Comparison of ENCODE assay signal across 13 cellular contexts in the genomic region with DNA sequence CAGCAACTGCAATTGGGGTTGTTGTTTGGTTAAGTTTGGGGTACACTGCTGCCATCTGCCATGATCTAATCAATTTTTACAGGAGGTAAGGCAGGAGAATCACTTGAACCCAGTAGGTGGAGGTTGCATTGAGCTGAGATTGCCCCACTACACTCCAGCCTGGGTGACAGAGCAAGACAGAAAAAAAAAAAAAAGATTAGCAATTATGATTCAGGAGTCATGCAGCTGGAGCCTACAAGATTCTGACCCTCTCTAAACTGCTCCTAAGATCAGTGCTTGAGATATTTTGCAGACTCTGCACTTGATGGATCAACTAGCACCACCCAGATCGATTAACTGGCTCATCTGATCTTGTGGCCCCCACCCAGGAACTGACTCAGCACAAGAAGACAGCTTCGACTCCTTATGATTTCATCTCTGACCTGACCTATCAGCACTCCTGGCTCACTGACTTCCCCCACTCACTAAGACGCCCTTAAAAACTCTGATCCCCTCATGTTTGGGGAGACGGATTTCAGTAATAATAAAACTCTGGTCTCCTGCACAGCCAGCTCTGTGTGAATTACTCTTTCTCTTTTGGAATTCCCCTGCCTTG. TPM values are rescaled to one million over a fixed set of nuclear protein-coding genes. Genes with fewer than 3 reads are reported as not detected.
DNase-seq lines count a peak whose midpoint lies in the region; FAIRE-seq and TF ChIP-seq lines count a peak whose summit lies in the region.
"Not testable (repeated sequence)": the region's sequence is repeated elsewhere in the genome, so short reads cannot be mapped to it uniquely, and the experiment has no call there.
"Had no signal": no experiment of that assay in that cellular context is flagged by ENCODE, and none has a peak within 500 bp of the region (broad histone marks: within the 10 kb centered on the region; RNA-seq: fewer than 3 reads in every experiment).

No MANE protein-coding gene starts in this region.

- H3K27ac Mint-ChIP-seq in T-helper 2 cell treated with Interferon-gamma antibody and Interleukin-4, amounts not matched to agents 5 μg/mL and 100 μg/mL, for 36 hours: peak overlapping the region; percentile 74
- H3K27ac Mint-ChIP-seq in activated CD4-positive, alpha-beta T cell treated with anti-CD3 and anti-CD28 coated beads, Interleukin-2, amount 10 ng/mL, durations not matched to agents 24 days and 14 days: peak overlapping the region; percentile 52
- H3K27ac Mint-ChIP-seq in activated T-cell treated with anti-CD3 and anti-CD28 coated beads, Interleukin-2, amount 50 U/mL, for 24 hours: peak overlapping the region; percentile 23
- H3K27ac Mint-ChIP-seq in activated T-helper 2 cell treated with anti-CD3 and anti-CD28 coated beads, Interferon-gamma antibody, Interleukin-2, Interleukin-4, amounts not matched to agents 10 μg/mL and 5 μg/mL and 100 μg/mL, durations not matched to agents 14 hours and 24 hours and 36 hours: peak overlapping the region; percentile 7

- TF ChIP-seq CTCF in bronchial epithelial cell (IDR thresholded peaks at IDR 0.05; ENCODE audit: insufficient read depth, low read length, severe bottlenecking): not testable (repeated sequence)

- H3K36me3 ChIP-seq in bronchial epithelial cell (ENCODE audit: control insufficient read depth, insufficient read depth, low read length): not testable (repeated sequence)

- FAIRE-seq in bronchial epithelial cell (lab: Jason Lieb, UNC): not testable (repeated sequence)

- H3K4me3 ChIP-seq in bronchial epithelial cell (ENCODE audit: low read depth, low read length): not testable (repeated sequence)

- peak; percentile 23 for DNase-seq in HT1080 (ENCODE audit: low read depth)
- peak; percentile 40 for DNase-seq in T-helper 2 cell treated with Interferon-gamma antibody and Interleukin-4, amounts not matched to agents 5 μg/mL and 100 μg/mL, for 36 hours (ENCODE audit: low spot score)
- DNase-seq in activated CD4-positive, alpha-beta T cell treated with anti-CD3 and anti-CD28 coated beads, Interleukin-2, amount 10 ng/mL, durations not matched to agents 24 days and 14 days: peak; percentile 67
- not testable (repeated sequence) for DNase-seq in activated T-cell treated with anti-CD3 and anti-CD28 coated beads, Interleukin-2, amount 50 U/mL, for 24 hours
- peak; percentile 16 for DNase-seq in activated T-helper 2 cell treated with anti-CD3 and anti-CD28 coated beads, Interferon-gamma antibody, Interleukin-2, Interleukin-4, amounts not matched to agents 10 μg/mL and 5 μg/mL and 100 μg/mL, durations not matched to agents 14 hours and 24 hours and 36 hours (ENCODE audit: low spot score)
- DNase-seq in bronchial epithelial cell (ENCODE audit: low read depth): peak; percentile 17
- peak; percentile 23 for DNase-seq in stimulated activated CD4-positive, alpha-beta T cell treated with anti-CD3 and anti-CD28 coated beads, Interleukin-1b, Interleukin-23, amount 100 ng/mL, for 48 hours

- H3K27me3 Mint-ChIP-seq in T-helper 2 cell treated with Interferon-gamma antibody and Interleukin-4, amounts not matched to agents 5 μg/mL and 100 μg/mL, for 36 hours (ENCODE audit: low read depth); activated CD4-positive, alpha-beta T cell treated with anti-CD3 and anti-CD28 coated beads, Interleukin-2, amount 10 ng/mL, durations not matched to agents 24 days and 14 days; activated T-cell treated with anti-CD3 and anti-CD28 coated beads, Interleukin-2, amount 50 U/mL, for 24 hours; activated T-helper 2 cell treated with anti-CD3 and anti-CD28 coated beads, Interferon-gamma antibody, Interleukin-2, Interleukin-4, amounts not matched to agents 10 μg/mL and 5 μg/mL and 100 μg/mL, durations not matched to agents 14 hours and 24 hours and 36 hours (ENCODE audit: low read depth): not testable (repeated sequence)

- not testable (repeated sequence) for H3K9me3 Mint-ChIP-seq in T-helper 2 cell treated with Interferon-gamma antibody and Interleukin-4, amounts not matched to agents 5 μg/mL and 100 μg/mL, for 36 hours; activated CD4-positive, alpha-beta T cell treated with anti-CD3 and anti-CD28 coated beads, Interleukin-2, amount 10 ng/mL, durations not matched to agents 24 days and 14 days; activated T-cell treated with anti-CD3 and anti-CD28 coated beads, Interleukin-2, amount 50 U/mL, for 24 hours; activated T-helper 2 cell treated with anti-CD3 and anti-CD28 coated beads, Interferon-gamma antibody, Interleukin-2, Interleukin-4, amounts not matched to agents 10 μg/mL and 5 μg/mL and 100 μg/mL, durations not matched to agents 14 hours and 24 hours and 36 hours

- not testable (repeated sequence) for H3K27me3 ChIP-seq in bronchial epithelial cell (ENCODE audit: control insufficient read depth, insufficient read depth, low read length)

- intact Hi-C loops in activated CD4-positive, alpha-beta T cell treated with anti-CD3 and anti-CD28 coated beads, Interleukin-2, amount 10 ng/mL, durations not matched to agents 24 days and 14 days (cut with micrococcal nuclease); activated T-helper 2 cell treated with anti-CD3 and anti-CD28 coated beads, Interferon-gamma antibody, Interleukin-2, Interleukin-4, amounts not matched to agents 10 μg/mL and 5 μg/mL and 100 μg/mL, durations not matched to agents 14 hours and 24 hours and 36 hours (cut with micrococcal nuclease): not testable (repeated sequence)

- H3K4me1 Mint-ChIP-seq in T-helper 2 cell treated with Interferon-gamma antibody and Interleukin-4, amounts not matched to agents 5 μg/mL and 100 μg/mL, for 36 hours (ENCODE audit: low read depth): peaks cover 13% of the 10 kb centered on the region
- peaks cover 19% of the 10 kb centered on the region for H3K4me1 Mint-ChIP-seq in activated CD4-positive, alpha-beta T cell treated with anti-CD3 and anti-CD28 coated beads, Interleukin-2, amount 10 ng/mL, durations not matched to agents 24 days and 14 days
- peaks cover 33% of the 10 kb centered on the region for H3K4me1 Mint-ChIP-seq in activated T-cell treated with anti-CD3 and anti-CD28 coated beads, Interleukin-2, amount 50 U/mL, for 24 hours (ENCODE audit: low read depth)
- peaks cover 24% of the 10 kb centered on the region for H3K4me1 Mint-ChIP-seq in activated T-helper 2 cell treated with anti-CD3 and anti-CD28 coated beads, Interferon-gamma antibody, Interleukin-2, Interleukin-4, amounts not matched to agents 10 μg/mL and 5 μg/mL and 100 μg/mL, durations not matched to agents 14 hours and 24 hours and 36 hours (ENCODE audit: low read depth)

- not testable (repeated sequence) for H3K36me3 Mint-ChIP-seq in T-helper 2 cell treated with Interferon-gamma antibody and Interleukin-4, amounts not matched to agents 5 μg/mL and 100 μg/mL, for 36 hours (ENCODE audit: low read depth); activated CD4-positive, alpha-beta T cell treated with anti-CD3 and anti-CD28 coated beads, Interleukin-2, amount 10 ng/mL, durations not matched to agents 24 days and 14 days (ENCODE audit: low read depth); activated T-cell treated with anti-CD3 and anti-CD28 coated beads, Interleukin-2, amount 50 U/mL, for 24 hours (ENCODE audit: low read depth); activated T-helper 2 cell treated with anti-CD3 and anti-CD28 coated beads, Interferon-gamma antibody, Interleukin-2, Interleukin-4, amounts not matched to agents 10 μg/mL and 5 μg/mL and 100 μg/mL, durations not matched to agents 14 hours and 24 hours and 36 hours (ENCODE audit: low read depth)

- H3K4me3 Mint-ChIP-seq in T-helper 2 cell treated with Interferon-gamma antibody and Interleukin-4, amounts not matched to agents 5 μg/mL and 100 μg/mL, for 36 hours: peak overlapping the region; percentile 15
- not testable (repeated sequence) for H3K4me3 Mint-ChIP-seq in activated CD4-positive, alpha-beta T cell treated with anti-CD3 and anti-CD28 coated beads, Interleukin-2, amount 10 ng/mL, durations not matched to agents 24 days and 14 days; activated T-cell treated with anti-CD3 and anti-CD28 coated beads, Interleukin-2, amount 50 U/mL, for 24 hours; activated T-helper 2 cell treated with anti-CD3 and anti-CD28 coated beads, Interferon-gamma antibody, Interleukin-2, Interleukin-4, amounts not matched to agents 10 μg/mL and 5 μg/mL and 100 μg/mL, durations not matched to agents 14 hours and 24 hours and 36 hours (ENCODE audit: low read depth)

RNA-seq across cellular contexts. Expression of a gene that starts 13.1 kb away (rescaled TPM):
- not detected in 2 replicates for total RNA-seq in HT1080 (2014; rRNA removed; shearing (Covaris generic))
- polyA plus RNA-seq in HT1080 (2015; cell fraction: cytosol; rRNA removed): not detected in 2 replicates
- not detected in 2 replicates for polyA plus RNA-seq in HT1080 (2015; cell fraction: nucleus; rRNA removed)
- total RNA-seq in activated CD4-positive, alpha-beta T cell treated with anti-CD3 and anti-CD28 coated beads, Interleukin-2, amount 10 ng/mL, durations not matched to agents 24 days and 14 days: not detected in 2 replicates
- total RNA-seq in activated T-helper 2 cell treated with anti-CD3 and anti-CD28 coated beads, Interferon-gamma antibody, Interleukin-2, Interleukin-4, amounts not matched to agents 10 μg/mL and 5 μg/mL and 100 μg/mL, durations not matched to agents 14 hours and 24 hours and 36 hours: not detected in 2 replicates
- 0.13 TPM in 1 of 2 replicates, not detected in the other for total RNA-seq in bronchial epithelial cell
- total RNA-seq: CD8-positive, alpha-beta memory T cell; H4; HepG2; HFFc6 had no signal
- polyA plus RNA-seq: A549; AG04450; CD8-positive, alpha-beta memory T cell had no signal

RNA-seq across cellular contexts. Expression of a gene that starts 17.6 kb away (rescaled TPM):
- 126 and 169 TPM in 2 replicates for total RNA-seq in HT1080 (2014; rRNA removed; shearing (Covaris generic))
- 49.4 and 56.8 TPM in 2 replicates for polyA plus RNA-seq in HT1080 (2015; cell fraction: cytosol; rRNA removed)
- polyA plus RNA-seq in HT1080 (2015; cell fraction: nucleus; rRNA removed): 63.8 and 74.8 TPM in 2 replicates
- total RNA-seq in activated CD4-positive, alpha-beta T cell treated with anti-CD3 and anti-CD28 coated beads, Interleukin-2, amount 10 ng/mL, durations not matched to agents 24 days and 14 days: 49.4 and 49.6 TPM in 2 replicates
- 44.0 and 47.0 TPM in 2 replicates for total RNA-seq in activated T-helper 2 cell treated with anti-CD3 and anti-CD28 coated beads, Interferon-gamma antibody, Interleukin-2, Interleukin-4, amounts not matched to agents 10 μg/mL and 5 μg/mL and 100 μg/mL, durations not matched to agents 14 hours and 24 hours and 36 hours
- 15.5 and 26.8 TPM in 2 replicates for total RNA-seq in bronchial epithelial cell

RNA-seq across cellular contexts. Expression of a gene that starts 35.3 kb away (rescaled TPM):
- total RNA-seq in HT1080 (2014; rRNA removed; shearing (Covaris generic)): 137 and 173 TPM in 2 replicates
- 133 and 142 TPM in 2 replicates for polyA plus RNA-seq in HT1080 (2015; cell fraction: cytosol; rRNA removed)
- polyA plus RNA-seq in HT1080 (2015; cell fraction: nucleus; rRNA removed): 113 and 119 TPM in 2 replicates
- total RNA-seq in activated CD4-positive, alpha-beta T cell treated with anti-CD3 and anti-CD28 coated beads, Interleukin-2, amount 10 ng/mL, durations not matched to agents 24 days and 14 days: 114 and 118 TPM in 2 replicates
- total RNA-seq in activated T-helper 2 cell treated with anti-CD3 and anti-CD28 coated beads, Interferon-gamma antibody, Interleukin-2, Interleukin-4, amounts not matched to agents 10 μg/mL and 5 μg/mL and 100 μg/mL, durations not matched to agents 14 hours and 24 hours and 36 hours: 112 and 113 TPM in 2 replicates
- total RNA-seq in bronchial epithelial cell: 143 and 183 TPM in 2 replicates

Comparison
In these comparisons a context has a peak if more than half of its experiments do, and no peak if none do; other contexts are left out.
1. H3K27ac Mint-ChIP-seq: peak in every context shown above with its lines; median percentile 74 in T-helper 2 cell treated with Interferon-gamma antibody and Interleukin-4, amounts not matched to agents 5 μg/mL and 100 μg/mL, for 36 hours; 52 in activated CD4-positive, alpha-beta T cell treated with anti-CD3 and anti-CD28 coated beads, Interleukin-2, amount 10 ng/mL, durations not matched to agents 24 days and 14 days; 23 in activated T-cell treated with anti-CD3 and anti-CD28 coated beads, Interleukin-2, amount 50 U/mL, for 24 hours; 7 in activated T-helper 2 cell treated with anti-CD3 and anti-CD28 coated beads, Interferon-gamma antibody, Interleukin-2, Interleukin-4, amounts not matched to agents 10 μg/mL and 5 μg/mL and 100 μg/mL, durations not matched to agents 14 hours and 24 hours and 36 hours.